In the genomic region with DNA sequence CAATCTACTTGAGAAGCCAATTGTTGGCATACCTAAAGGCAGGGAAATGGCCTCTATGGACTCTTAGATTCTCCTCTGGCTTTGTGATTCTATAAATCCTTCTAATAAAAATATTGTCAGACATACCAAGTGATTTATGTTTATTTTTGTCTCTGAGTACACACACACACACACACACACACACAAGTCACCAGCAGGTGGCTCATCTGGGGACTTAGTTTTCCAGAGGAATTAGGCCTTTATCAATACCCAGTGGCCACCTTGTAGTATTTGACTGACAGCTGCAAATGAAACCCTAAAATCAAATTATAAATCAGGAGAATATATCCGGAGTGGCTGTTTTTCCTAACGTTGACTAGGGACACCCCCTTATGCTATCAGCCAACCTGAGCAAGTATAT, we compare ENCODE assay signal across 2 cellular contexts.
TF ChIP-seq lines count a peak whose summit lies in the region.

No MANE protein-coding gene starts in this region.

TF ChIP-seq in liver, 16 proteins besides CTCF, POLR2A, EP300 and RAD21 (continued from another document):
- TF ChIP-seq, protein P1, sequence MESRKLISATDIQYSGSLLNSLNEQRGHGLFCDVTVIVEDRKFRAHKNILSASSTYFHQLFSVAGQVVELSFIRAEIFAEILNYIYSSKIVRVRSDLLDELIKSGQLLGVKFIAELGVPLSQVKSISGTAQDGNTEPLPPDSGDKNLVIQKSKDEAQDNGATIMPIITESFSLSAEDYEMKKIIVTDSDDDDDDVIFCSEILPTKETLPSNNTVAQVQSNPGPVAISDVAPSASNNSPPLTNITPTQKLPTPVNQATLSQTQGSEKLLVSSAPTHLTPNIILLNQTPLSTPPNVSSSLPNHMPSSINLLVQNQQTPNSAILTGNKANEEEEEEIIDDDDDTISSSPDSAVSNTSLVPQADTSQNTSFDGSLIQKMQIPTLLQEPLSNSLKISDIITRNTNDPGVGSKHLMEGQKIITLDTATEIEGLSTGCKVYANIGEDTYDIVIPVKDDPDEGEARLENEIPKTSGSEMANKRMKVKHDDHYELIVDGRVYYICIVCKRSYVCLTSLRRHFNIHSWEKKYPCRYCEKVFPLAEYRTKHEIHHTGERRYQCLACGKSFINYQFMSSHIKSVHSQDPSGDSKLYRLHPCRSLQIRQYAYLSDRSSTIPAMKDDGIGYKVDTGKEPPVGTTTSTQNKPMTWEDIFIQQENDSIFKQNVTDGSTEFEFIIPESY (IDR thresholded peaks at IDR 0.05) = no peak
- TF ChIP-seq NR2F2 (IDR thresholded peaks at IDR 0.05) (no peak), FOXA2 (IDR thresholded peaks at IDR 0.05) (no peak), JUND (IDR thresholded peaks at IDR 0.05) (no peak), SP1 (IDR thresholded peaks at IDR 0.05) (no peak), EGR1 (IDR thresholded peaks at IDR 0.05; ENCODE audit: low read depth in 2 of 2) (no peak), HNF4G (IDR thresholded peaks at IDR 0.05) (no peak)
- TF ChIP-seq, protein P2, sequence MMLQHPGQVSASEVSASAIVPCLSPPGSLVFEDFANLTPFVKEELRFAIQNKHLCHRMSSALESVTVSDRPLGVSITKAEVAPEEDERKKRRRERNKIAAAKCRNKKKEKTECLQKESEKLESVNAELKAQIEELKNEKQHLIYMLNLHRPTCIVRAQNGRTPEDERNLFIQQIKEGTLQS (IDR thresholded peaks at IDR 0.05) = no peak
- TF ChIP-seq, protein P3, sequence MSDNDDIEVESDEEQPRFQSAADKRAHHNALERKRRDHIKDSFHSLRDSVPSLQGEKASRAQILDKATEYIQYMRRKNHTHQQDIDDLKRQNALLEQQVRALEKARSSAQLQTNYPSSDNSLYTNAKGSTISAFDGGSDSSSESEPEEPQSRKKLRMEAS (IDR thresholded peaks at IDR 0.05) = no peak
- TF ChIP-seq, protein P4, sequence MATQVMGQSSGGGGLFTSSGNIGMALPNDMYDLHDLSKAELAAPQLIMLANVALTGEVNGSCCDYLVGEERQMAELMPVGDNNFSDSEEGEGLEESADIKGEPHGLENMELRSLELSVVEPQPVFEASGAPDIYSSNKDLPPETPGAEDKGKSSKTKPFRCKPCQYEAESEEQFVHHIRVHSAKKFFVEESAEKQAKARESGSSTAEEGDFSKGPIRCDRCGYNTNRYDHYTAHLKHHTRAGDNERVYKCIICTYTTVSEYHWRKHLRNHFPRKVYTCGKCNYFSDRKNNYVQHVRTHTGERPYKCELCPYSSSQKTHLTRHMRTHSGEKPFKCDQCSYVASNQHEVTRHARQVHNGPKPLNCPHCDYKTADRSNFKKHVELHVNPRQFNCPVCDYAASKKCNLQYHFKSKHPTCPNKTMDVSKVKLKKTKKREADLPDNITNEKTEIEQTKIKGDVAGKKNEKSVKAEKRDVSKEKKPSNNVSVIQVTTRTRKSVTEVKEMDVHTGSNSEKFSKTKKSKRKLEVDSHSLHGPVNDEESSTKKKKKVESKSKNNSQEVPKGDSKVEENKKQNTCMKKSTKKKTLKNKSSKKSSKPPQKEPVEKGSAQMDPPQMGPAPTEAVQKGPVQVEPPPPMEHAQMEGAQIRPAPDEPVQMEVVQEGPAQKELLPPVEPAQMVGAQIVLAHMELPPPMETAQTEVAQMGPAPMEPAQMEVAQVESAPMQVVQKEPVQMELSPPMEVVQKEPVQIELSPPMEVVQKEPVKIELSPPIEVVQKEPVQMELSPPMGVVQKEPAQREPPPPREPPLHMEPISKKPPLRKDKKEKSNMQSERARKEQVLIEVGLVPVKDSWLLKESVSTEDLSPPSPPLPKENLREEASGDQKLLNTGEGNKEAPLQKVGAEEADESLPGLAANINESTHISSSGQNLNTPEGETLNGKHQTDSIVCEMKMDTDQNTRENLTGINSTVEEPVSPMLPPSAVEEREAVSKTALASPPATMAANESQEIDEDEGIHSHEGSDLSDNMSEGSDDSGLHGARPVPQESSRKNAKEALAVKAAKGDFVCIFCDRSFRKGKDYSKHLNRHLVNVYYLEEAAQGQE (IDR thresholded peaks at IDR 0.05) = no peak
TF ChIP-seq in liver: peak in this region for 0.

TF ChIP-seq in HepG2, 621 proteins besides CTCF, POLR2A, EP300 and RAD21:
- TF ChIP-seq, protein P5, sequence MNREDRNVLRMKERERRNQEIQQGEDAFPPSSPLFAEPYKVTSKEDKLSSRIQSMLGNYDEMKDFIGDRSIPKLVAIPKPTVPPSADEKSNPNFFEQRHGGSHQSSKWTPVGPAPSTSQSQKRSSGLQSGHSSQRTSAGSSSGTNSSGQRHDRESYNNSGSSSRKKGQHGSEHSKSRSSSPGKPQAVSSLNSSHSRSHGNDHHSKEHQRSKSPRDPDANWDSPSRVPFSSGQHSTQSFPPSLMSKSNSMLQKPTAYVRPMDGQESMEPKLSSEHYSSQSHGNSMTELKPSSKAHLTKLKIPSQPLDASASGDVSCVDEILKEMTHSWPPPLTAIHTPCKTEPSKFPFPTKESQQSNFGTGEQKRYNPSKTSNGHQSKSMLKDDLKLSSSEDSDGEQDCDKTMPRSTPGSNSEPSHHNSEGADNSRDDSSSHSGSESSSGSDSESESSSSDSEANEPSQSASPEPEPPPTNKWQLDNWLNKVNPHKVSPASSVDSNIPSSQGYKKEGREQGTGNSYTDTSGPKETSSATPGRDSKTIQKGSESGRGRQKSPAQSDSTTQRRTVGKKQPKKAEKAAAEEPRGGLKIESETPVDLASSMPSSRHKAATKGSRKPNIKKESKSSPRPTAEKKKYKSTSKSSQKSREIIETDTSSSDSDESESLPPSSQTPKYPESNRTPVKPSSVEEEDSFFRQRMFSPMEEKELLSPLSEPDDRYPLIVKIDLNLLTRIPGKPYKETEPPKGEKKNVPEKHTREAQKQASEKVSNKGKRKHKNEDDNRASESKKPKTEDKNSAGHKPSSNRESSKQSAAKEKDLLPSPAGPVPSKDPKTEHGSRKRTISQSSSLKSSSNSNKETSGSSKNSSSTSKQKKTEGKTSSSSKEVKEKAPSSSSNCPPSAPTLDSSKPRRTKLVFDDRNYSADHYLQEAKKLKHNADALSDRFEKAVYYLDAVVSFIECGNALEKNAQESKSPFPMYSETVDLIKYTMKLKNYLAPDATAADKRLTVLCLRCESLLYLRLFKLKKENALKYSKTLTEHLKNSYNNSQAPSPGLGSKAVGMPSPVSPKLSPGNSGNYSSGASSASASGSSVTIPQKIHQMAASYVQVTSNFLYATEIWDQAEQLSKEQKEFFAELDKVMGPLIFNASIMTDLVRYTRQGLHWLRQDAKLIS (CRISPR knock-in tag; IDR thresholded peaks at IDR 0.05) = no peak
- TF ChIP-seq CBFB (CRISPR knock-in tag; IDR thresholded peaks at IDR 0.05) = no peak
- TF ChIP-seq, protein P6, sequence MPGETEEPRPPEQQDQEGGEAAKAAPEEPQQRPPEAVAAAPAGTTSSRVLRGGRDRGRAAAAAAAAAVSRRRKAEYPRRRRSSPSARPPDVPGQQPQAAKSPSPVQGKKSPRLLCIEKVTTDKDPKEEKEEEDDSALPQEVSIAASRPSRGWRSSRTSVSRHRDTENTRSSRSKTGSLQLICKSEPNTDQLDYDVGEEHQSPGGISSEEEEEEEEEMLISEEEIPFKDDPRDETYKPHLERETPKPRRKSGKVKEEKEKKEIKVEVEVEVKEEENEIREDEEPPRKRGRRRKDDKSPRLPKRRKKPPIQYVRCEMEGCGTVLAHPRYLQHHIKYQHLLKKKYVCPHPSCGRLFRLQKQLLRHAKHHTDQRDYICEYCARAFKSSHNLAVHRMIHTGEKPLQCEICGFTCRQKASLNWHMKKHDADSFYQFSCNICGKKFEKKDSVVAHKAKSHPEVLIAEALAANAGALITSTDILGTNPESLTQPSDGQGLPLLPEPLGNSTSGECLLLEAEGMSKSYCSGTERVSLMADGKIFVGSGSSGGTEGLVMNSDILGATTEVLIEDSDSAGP (CRISPR knock-in tag; IDR thresholded peaks at IDR 0.05; ENCODE audit: borderline replicate concordance) = no peak
- TF ChIP-seq, protein P7, sequence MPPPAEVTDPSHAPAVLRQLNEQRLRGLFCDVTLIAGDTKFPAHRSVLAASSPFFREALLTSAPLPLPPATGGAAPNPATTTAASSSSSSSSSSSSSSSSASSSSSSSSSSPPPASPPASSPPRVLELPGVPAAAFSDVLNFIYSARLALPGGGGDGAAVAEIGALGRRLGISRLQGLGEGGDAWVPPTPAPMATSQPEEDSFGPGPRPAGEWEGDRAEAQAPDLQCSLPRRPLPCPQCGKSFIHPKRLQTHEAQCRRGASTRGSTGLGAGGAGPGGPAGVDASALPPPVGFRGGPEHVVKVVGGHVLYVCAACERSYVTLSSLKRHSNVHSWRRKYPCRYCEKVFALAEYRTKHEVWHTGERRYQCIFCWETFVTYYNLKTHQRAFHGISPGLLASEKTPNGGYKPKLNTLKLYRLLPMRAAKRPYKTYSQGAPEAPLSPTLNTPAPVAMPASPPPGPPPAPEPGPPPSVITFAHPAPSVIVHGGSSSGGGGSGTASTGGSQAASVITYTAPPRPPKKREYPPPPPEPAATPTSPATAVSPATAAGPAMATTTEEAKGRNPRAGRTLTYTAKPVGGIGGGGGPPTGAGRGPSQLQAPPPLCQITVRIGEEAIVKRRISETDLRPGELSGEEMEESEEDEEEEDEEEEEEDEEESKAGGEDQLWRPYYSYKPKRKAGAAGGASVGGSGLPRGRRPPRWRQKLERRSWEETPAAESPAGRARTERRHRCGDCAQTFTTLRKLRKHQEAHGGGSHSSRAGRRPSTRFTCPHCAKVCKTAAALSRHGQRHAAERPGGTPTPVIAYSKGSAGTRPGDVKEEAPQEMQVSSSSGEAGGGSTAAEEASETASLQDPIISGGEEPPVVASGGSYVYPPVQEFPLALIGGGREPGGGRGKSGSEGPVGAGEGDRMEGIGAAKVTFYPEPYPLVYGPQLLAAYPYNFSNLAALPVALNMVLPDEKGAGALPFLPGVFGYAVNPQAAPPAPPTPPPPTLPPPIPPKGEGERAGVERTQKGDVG (CRISPR knock-in tag; IDR thresholded peaks at IDR 0.05; ENCODE audit: borderline replicate concordance) = no peak
- TF ChIP-seq POLR2AphosphoS5 (IDR thresholded peaks at IDR 0.05; ENCODE audit: low read depth, low read length) = no peak
- no peak for TF ChIP-seq RCOR2 (CRISPR knock-in tag; IDR thresholded peaks at IDR 0.05)
- no peak for TF ChIP-seq ZSCAN9 (CRISPR knock-in tag; IDR thresholded peaks at IDR 0.05; ENCODE audit: borderline replicate concordance)
- no peak for TF ChIP-seq NFKBIZ (CRISPR knock-in tag; IDR thresholded peaks at IDR 0.05)
- TF ChIP-seq HES4 (CRISPR knock-in tag; IDR thresholded peaks at IDR 0.05; ENCODE audit: borderline replicate concordance) = no peak
- TF ChIP-seq, protein P8, sequence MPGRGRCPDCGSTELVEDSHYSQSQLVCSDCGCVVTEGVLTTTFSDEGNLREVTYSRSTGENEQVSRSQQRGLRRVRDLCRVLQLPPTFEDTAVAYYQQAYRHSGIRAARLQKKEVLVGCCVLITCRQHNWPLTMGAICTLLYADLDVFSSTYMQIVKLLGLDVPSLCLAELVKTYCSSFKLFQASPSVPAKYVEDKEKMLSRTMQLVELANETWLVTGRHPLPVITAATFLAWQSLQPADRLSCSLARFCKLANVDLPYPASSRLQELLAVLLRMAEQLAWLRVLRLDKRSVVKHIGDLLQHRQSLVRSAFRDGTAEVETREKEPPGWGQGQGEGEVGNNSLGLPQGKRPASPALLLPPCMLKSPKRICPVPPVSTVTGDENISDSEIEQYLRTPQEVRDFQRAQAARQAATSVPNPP (CRISPR knock-in tag; IDR thresholded peaks at IDR 0.05) = no peak
- no peak for TF ChIP-seq TBL1XR1 (IDR thresholded peaks at IDR 0.05; ENCODE audit: borderline replicate concordance, low read length, partially characterized antibody)
- TF ChIP-seq, protein P9, sequence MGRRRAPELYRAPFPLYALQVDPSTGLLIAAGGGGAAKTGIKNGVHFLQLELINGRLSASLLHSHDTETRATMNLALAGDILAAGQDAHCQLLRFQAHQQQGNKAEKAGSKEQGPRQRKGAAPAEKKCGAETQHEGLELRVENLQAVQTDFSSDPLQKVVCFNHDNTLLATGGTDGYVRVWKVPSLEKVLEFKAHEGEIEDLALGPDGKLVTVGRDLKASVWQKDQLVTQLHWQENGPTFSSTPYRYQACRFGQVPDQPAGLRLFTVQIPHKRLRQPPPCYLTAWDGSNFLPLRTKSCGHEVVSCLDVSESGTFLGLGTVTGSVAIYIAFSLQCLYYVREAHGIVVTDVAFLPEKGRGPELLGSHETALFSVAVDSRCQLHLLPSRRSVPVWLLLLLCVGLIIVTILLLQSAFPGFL (CRISPR knock-in tag; IDR thresholded peaks at IDR 0.05) = no peak
- no peak for TF ChIP-seq ZNF17 (CRISPR knock-in tag; IDR thresholded peaks at IDR 0.05)
